ENCODE assay signal across 17 cellular contexts in genomic region chr10:30979956-30980355, GRCh38.
"Had no signal": no experiment of that assay in that cellular context is flagged by ENCODE, and none has a peak within 500 bp of the region (broad histone marks: within the 10 kb centered on the region; RNA-seq: fewer than 3 reads in every experiment).

No MANE protein-coding gene starts in this region.

- H3K4me3 Mint-ChIP-seq: activated CD4-positive, alpha-beta T cell treated with anti-CD3 and anti-CD28 coated beads for 36 hours; activated CD8-positive, alpha-beta T cell treated with anti-CD3 and anti-CD28 coated beads, Interleukin-2, amount 10 ng/mL, durations not matched to agents 7 days and 5 days; activated naive CD4-positive, alpha-beta T cell treated with anti-CD3 and anti-CD28 coated beads for 36 hours; activated T-helper 1 cell treated with anti-CD3 and anti-CD28 coated beads, Interleukin-12 subunit alpha, Interleukin-12 subunit beta, Interleukin-2, Interleukin-4 antibody, amounts not matched to agents 30 ng/mL and 10 ng/mL and 1 ng/mL, durations not matched to agents 14 hours and 24 hours and 36 hours; endodermal cell; neural progenitor cell; stimulated activated memory B cell treated with anti-CD40 and anti-IgM and Interleukin-4, amounts not matched to agents 10 μg/mL and 1 μg/mL and 100 μg/mL, for 72 hours; type B pancreatic cell had no signal

- H3K4me1 Mint-ChIP-seq: endodermal cell, neural progenitor cell had no signal

- H3K27me3 Mint-ChIP-seq: activated CD4-positive, alpha-beta T cell treated with anti-CD3 and anti-CD28 coated beads for 36 hours; stimulated activated memory B cell treated with anti-CD40 and anti-IgM and Interleukin-4, amounts not matched to agents 10 μg/mL and 1 μg/mL and 100 μg/mL, for 72 hours; type B pancreatic cell had no signal

- H3K36me3 Mint-ChIP-seq: type B pancreatic cell had no signal

- H3K27ac ChIP-seq: neural progenitor cell, parathyroid adenoma, SJSA1, spleen, WERI-Rb-1 had no signal

- H3K27ac Mint-ChIP-seq: activated CD4-positive, alpha-beta T cell treated with anti-CD3 and anti-CD28 coated beads for 36 hours; activated CD8-positive, alpha-beta T cell treated with anti-CD3 and anti-CD28 coated beads, Interleukin-2, amount 10 ng/mL, durations not matched to agents 7 days and 5 days; activated naive CD4-positive, alpha-beta T cell treated with anti-CD3 and anti-CD28 coated beads for 36 hours; activated T-helper 1 cell treated with anti-CD3 and anti-CD28 coated beads, Interleukin-12 subunit alpha, Interleukin-12 subunit beta, Interleukin-2, Interleukin-4 antibody, amounts not matched to agents 30 ng/mL and 10 ng/mL and 1 ng/mL, durations not matched to agents 14 hours and 24 hours and 36 hours; endodermal cell; neural progenitor cell; stimulated activated memory B cell treated with anti-CD40 and anti-IgM and Interleukin-4, amounts not matched to agents 10 μg/mL and 1 μg/mL and 100 μg/mL, for 72 hours; type B pancreatic cell had no signal

- H3K36me3 ChIP-seq: neural progenitor cell, right lobe of liver, SJSA1, WERI-Rb-1 had no signal

- ATAC-seq: activated CD4-positive, alpha-beta T cell treated with anti-CD3 and anti-CD28 coated beads for 36 hours; activated CD8-positive, alpha-beta T cell treated with anti-CD3 and anti-CD28 coated beads, Interleukin-2, amount 10 ng/mL, durations not matched to agents 7 days and 5 days; stimulated activated memory B cell treated with anti-CD40 and anti-IgM and Interleukin-4, amounts not matched to agents 10 μg/mL and 1 μg/mL and 100 μg/mL, for 72 hours had no signal

- H3K9me3 Mint-ChIP-seq: type B pancreatic cell had no signal

- FAIRE-seq: islet of Langerhans had no signal

- H3K79me2 ChIP-seq: parathyroid adenoma had no signal

- H3K9me3 ChIP-seq: right lobe of liver had no signal

- H3K4me1 ChIP-seq: neural progenitor cell, parathyroid adenoma had no signal

- H3K4me2 ChIP-seq: neural progenitor cell had no signal

- H3K27me3 ChIP-seq: neural progenitor cell, right lobe of liver, SJSA1, spleen had no signal

- DNase-seq: activated CD4-positive, alpha-beta T cell treated with anti-CD3 and anti-CD28 coated beads for 36 hours; activated CD8-positive, alpha-beta T cell treated with anti-CD3 and anti-CD28 coated beads, Interleukin-2, amount 10 ng/mL, durations not matched to agents 7 days and 5 days; activated naive CD4-positive, alpha-beta T cell treated with anti-CD3 and anti-CD28 coated beads for 36 hours; cerebellar nuclear complex; endodermal cell; head of caudate nucleus; right lobe of liver; spleen; stimulated activated CD4-positive, alpha-beta T cell treated with anti-CD3 and anti-CD28 coated beads, Interleukin-1b, Interleukin-23, amount 100 ng/mL, for 48 hours; WERI-Rb-1 had no signal

- H2AFZ ChIP-seq: neural progenitor cell, parathyroid adenoma had no signal

- H3K9ac ChIP-seq: neural progenitor cell, parathyroid adenoma had no signal

- H3K4me3 ChIP-seq: neural progenitor cell, right lobe of liver, SJSA1, spleen had no signal
